31 cellular contexts compared by ENCODE assay signal in genomic region chr18:5015213-5015612, GRCh38.
"Had no signal": no experiment of that assay in that cellular context is flagged by ENCODE, and none has a peak within 500 bp of the region (broad histone marks: within the 10 kb centered on the region; RNA-seq: fewer than 3 reads in every experiment).

No MANE protein-coding gene starts in this region.

- H3K9ac ChIP-seq: parathyroid adenoma had no signal

- H3K4me3 ChIP-seq: ovary, psoas muscle, skin epidermis, smooth muscle cell, spleen, suprapubic skin, testis, tibial artery, transverse colon, upper lobe of right lung, vagina had no signal

- H2AFZ ChIP-seq: parathyroid adenoma had no signal

- H3K4me2 ChIP-seq: smooth muscle cell had no signal

- H3K27ac Mint-ChIP-seq: naive thymus-derived CD4-positive, alpha-beta T cell; natural killer cell; nephron; progenitor cell of endocrine pancreas; stimulated activated memory B cell treated with anti-CD40 and anti-IgM and Interleukin-4, amounts not matched to agents 10 μg/mL and 1 μg/mL and 100 μg/mL, for 72 hours; stimulated activated naive CD8-positive, alpha-beta T cell treated with anti-CD3 and anti-CD28 coated beads, Interleukin-15, amount 100 ng/mL, for 72 hours; type B pancreatic cell had no signal

- H3K27me3 Mint-ChIP-seq: progenitor cell of endocrine pancreas; stimulated activated memory B cell treated with anti-CD40 and anti-IgM and Interleukin-4, amounts not matched to agents 10 μg/mL and 1 μg/mL and 100 μg/mL, for 72 hours had no signal

- ATAC-seq: naive thymus-derived CD4-positive, alpha-beta T cell; natural killer cell; psoas muscle; right cardiac atrium; sciatic nerve; stimulated activated memory B cell treated with anti-CD40 and anti-IgM and Interleukin-4, amounts not matched to agents 10 μg/mL and 1 μg/mL and 100 μg/mL, for 72 hours; stimulated activated naive CD8-positive, alpha-beta T cell treated with anti-CD3 and anti-CD28 coated beads, Interleukin-15, amount 100 ng/mL, for 72 hours; stimulated activated naive CD8-positive, alpha-beta T cell treated with anti-CD3 and anti-CD28 coated beads, Interleukin-15, Interleukin-2, amounts not matched to agents 100 U/mL and 50 U/mL, for 24 hours; upper lobe of right lung had no signal

- H3K9me3 ChIP-seq: ovary, suprapubic skin, testis, tibial artery, transverse colon, upper lobe of right lung, vagina had no signal

- H3K27ac ChIP-seq: ovary, parathyroid adenoma, psoas muscle, skin epidermis, spleen, suprapubic skin, testis, tibial artery, transverse colon, upper lobe of right lung, vagina had no signal

- H3K4me1 Mint-ChIP-seq: naive thymus-derived CD4-positive, alpha-beta T cell; natural killer cell; nephron; stimulated activated memory B cell treated with anti-CD40 and anti-IgM and Interleukin-4, amounts not matched to agents 10 μg/mL and 1 μg/mL and 100 μg/mL, for 72 hours; stimulated activated naive CD8-positive, alpha-beta T cell treated with anti-CD3 and anti-CD28 coated beads, Interleukin-15, amount 100 ng/mL, for 72 hours had no signal

- H3K79me2 ChIP-seq: parathyroid adenoma had no signal

- H3K36me3 Mint-ChIP-seq: naive thymus-derived CD4-positive, alpha-beta T cell; natural killer cell; stimulated activated memory B cell treated with anti-CD40 and anti-IgM and Interleukin-4, amounts not matched to agents 10 μg/mL and 1 μg/mL and 100 μg/mL, for 72 hours; type B pancreatic cell had no signal

- H3K4me3 Mint-ChIP-seq: naive thymus-derived CD4-positive, alpha-beta T cell; natural killer cell; nephron; stimulated activated memory B cell treated with anti-CD40 and anti-IgM and Interleukin-4, amounts not matched to agents 10 μg/mL and 1 μg/mL and 100 μg/mL, for 72 hours; stimulated activated naive CD8-positive, alpha-beta T cell treated with anti-CD3 and anti-CD28 coated beads, Interleukin-15, amount 100 ng/mL, for 72 hours; type B pancreatic cell had no signal

- H3K27me3 ChIP-seq: ovary, spleen, suprapubic skin, testis, tibial artery, transverse colon, upper lobe of right lung, vagina had no signal

- DNase-seq: naive thymus-derived CD4-positive, alpha-beta T cell; natural killer cell; occipital lobe; ovary; posterior cingulate gyrus; psoas muscle; right cardiac atrium; spleen; stimulated activated CD4-positive, alpha-beta T cell treated with anti-CD3 and anti-CD28 coated beads, Interleukin-12 subunit alpha, Interleukin-12 subunit beta, amount 100 ng/mL, for 4 hours; stimulated activated CD4-positive, alpha-beta T cell treated with anti-CD3 and anti-CD28 coated beads, Interleukin-1b, Interleukin-23, amount 100 ng/mL, for 48 hours; stimulated activated CD4-positive, alpha-beta T cell treated with anti-CD3 and anti-CD28 coated beads, Interleukin-4, amount 100 ng/mL, for 1 hour; stimulated activated CD4-positive, alpha-beta T cell treated with anti-CD3 and anti-CD28 coated beads, Interleukin-4, amount 100 ng/mL, for 4 hours; stimulated activated CD8-positive, alpha-beta memory T cell treated with anti-CD3 and anti-CD28 coated beads, Interleukin-4, amount 100 ng/mL, for 48 hours; stimulated activated naive CD4-positive, alpha-beta T cell; stimulated activated naive CD8-positive, alpha-beta T cell treated with anti-CD3 and anti-CD28 coated beads, Interleukin-15, amount 100 ng/mL, for 72 hours; stimulated activated naive CD8-positive, alpha-beta T cell treated with anti-CD3 and anti-CD28 coated beads, Interleukin-15, Interleukin-2, amounts not matched to agents 100 U/mL and 50 U/mL, for 24 hours; substantia nigra; testis; tibial artery; transverse colon; upper lobe of right lung had no signal

- H3K36me3 ChIP-seq: ovary, spleen, suprapubic skin, tibial artery, transverse colon, upper lobe of right lung, vagina had no signal

- H3K9me3 Mint-ChIP-seq: type B pancreatic cell had no signal

- H3K4me1 ChIP-seq: parathyroid adenoma, psoas muscle, spleen, suprapubic skin, testis, tibial artery, transverse colon, upper lobe of right lung, vagina had no signal
